ENCODE assay signal across 17 cellular contexts in genomic region chr16:84519855-84520254, GRCh38. TPM values are rescaled to one million over a fixed set of nuclear protein-coding genes. Genes with fewer than 3 reads are reported as not detected.
DNase-seq lines count a peak whose midpoint lies in the region; ATAC-seq and TF ChIP-seq lines count a peak whose summit lies in the region.
"Had no signal": no experiment of that assay in that cellular context is flagged by ENCODE, and none has a peak within 500 bp of the region (broad histone marks: within the 10 kb centered on the region; RNA-seq: fewer than 3 reads in every experiment).

No MANE protein-coding gene starts in this region.

- H3K36me3 ChIP-seq in CD4-positive, CD25-positive, alpha-beta regulatory T cell (ENCODE audit: control insufficient read depth, insufficient read depth, low read length): no peaks in the 10 kb centered on the region
- no peaks in the 10 kb centered on the region for H3K36me3 ChIP-seq in CD4-positive, alpha-beta memory T cell (ENCODE audit: insufficient read depth, low read length)
- H3K36me3 ChIP-seq: esophagus squamous epithelium, spleen, tibial artery had no signal

- TF ChIP-seq CTCF in coronary artery (IDR thresholded peaks at IDR 0.05): no peak

- no peak for TF ChIP-seq POLR2A in GM18505 (IDR thresholded peaks at IDR 0.05; ENCODE audit: borderline replicate concordance, extremely low read depth, insufficient read depth, insufficient read length)

- H3K4me3 ChIP-seq in CD4-positive, CD25-positive, alpha-beta regulatory T cell (ENCODE audit: low read depth, low read length): no peak overlapping the region
- no peak overlapping the region for H3K4me3 ChIP-seq in CD4-positive, alpha-beta memory T cell (ENCODE audit: low read length in 2 of 2)
- no peak overlapping the region for H3K4me3 ChIP-seq in coronary artery
- H3K4me3 ChIP-seq: esophagus squamous epithelium, GM23248, spleen, tibial artery had no signal

- no peak overlapping the region for H3K27ac ChIP-seq in CD4-positive, CD25-positive, alpha-beta regulatory T cell (ENCODE audit: insufficient read depth, low read length, poor library complexity, severe bottlenecking)
- H3K27ac ChIP-seq in CD4-positive, alpha-beta memory T cell (ENCODE audit: low read depth, low read length): no peak overlapping the region
- no peak overlapping the region for H3K27ac ChIP-seq in coronary artery
- H3K27ac ChIP-seq: esophagus squamous epithelium, GM23248, tibial artery had no signal

- H3K36me3 Mint-ChIP-seq in CD4-positive, CD25-positive, alpha-beta regulatory T cell: no peaks in the 10 kb centered on the region
- no peaks in the 10 kb centered on the region for H3K36me3 Mint-ChIP-seq in CD4-positive, alpha-beta memory T cell
- H3K36me3 Mint-ChIP-seq in activated T-helper 2 cell treated with anti-CD3 and anti-CD28 coated beads, Interferon-gamma antibody, Interleukin-2, Interleukin-4, amounts not matched to agents 10 μg/mL and 5 μg/mL and 100 μg/mL, durations not matched to agents 14 hours and 24 hours and 36 hours (ENCODE audit: low read depth): peaks cover 34% of the 10 kb centered on the region
- no peaks in the 10 kb centered on the region for H3K36me3 Mint-ChIP-seq in natural killer cell treated with Interleukin-12 subunit alpha and Interleukin-12 subunit beta and Interleukin-15 and Interleukin-18, amount 100 ng/mL, for 72 hours

- H3K27me3 Mint-ChIP-seq in CD4-positive, CD25-positive, alpha-beta regulatory T cell: no peaks in the 10 kb centered on the region
- H3K27me3 Mint-ChIP-seq in CD4-positive, alpha-beta memory T cell: no peaks in the 10 kb centered on the region
- H3K27me3 Mint-ChIP-seq in activated T-helper 2 cell treated with anti-CD3 and anti-CD28 coated beads, Interferon-gamma antibody, Interleukin-2, Interleukin-4, amounts not matched to agents 10 μg/mL and 5 μg/mL and 100 μg/mL, durations not matched to agents 14 hours and 24 hours and 36 hours (ENCODE audit: low read depth): no peaks in the 10 kb centered on the region
- H3K27me3 Mint-ChIP-seq in natural killer cell treated with Interleukin-12 subunit alpha and Interleukin-12 subunit beta and Interleukin-15 and Interleukin-18, amount 100 ng/mL, for 72 hours: peaks cover 0 to 4% of the 10 kb centered on the region in 2 donors

- H3K27ac Mint-ChIP-seq in CD4-positive, CD25-positive, alpha-beta regulatory T cell: peak overlapping the region in 2 of 3 donors; percentile 71 to 78
- peak overlapping the region in 5 of 7 donors; percentile 13 to 91 (median 82) for H3K27ac Mint-ChIP-seq in CD4-positive, alpha-beta memory T cell
- H3K27ac Mint-ChIP-seq in activated T-helper 2 cell treated with anti-CD3 and anti-CD28 coated beads, Interferon-gamma antibody, Interleukin-2, Interleukin-4, amounts not matched to agents 10 μg/mL and 5 μg/mL and 100 μg/mL, durations not matched to agents 14 hours and 24 hours and 36 hours: peak overlapping the region; percentile 85
- H3K27ac Mint-ChIP-seq in natural killer cell treated with Interleukin-12 subunit alpha and Interleukin-12 subunit beta and Interleukin-15 and Interleukin-18, amount 100 ng/mL, for 72 hours: peak overlapping the region in 1 of 2 donors; percentile 72

- H3K9me3 ChIP-seq in CD4-positive, CD25-positive, alpha-beta regulatory T cell (ENCODE audit: control insufficient read depth in 2 of 2, low read length in 2 of 2): no peaks in the 10 kb centered on the region
- H3K9me3 ChIP-seq in CD4-positive, alpha-beta memory T cell (ENCODE audit: control insufficient read depth in 1 of 2, low read length in 2 of 2): no peaks in the 10 kb centered on the region
- H3K9me3 ChIP-seq: esophagus squamous epithelium, spleen, tibial artery had no signal

- H3K4me1 ChIP-seq in CD4-positive, CD25-positive, alpha-beta regulatory T cell (ENCODE audit: control insufficient read depth, insufficient read depth, low read length, poor library complexity, severe bottlenecking): peaks cover 22% of the 10 kb centered on the region
- H3K4me1 ChIP-seq in CD4-positive, alpha-beta memory T cell (ENCODE audit: insufficient read depth, low read length): peaks cover 51% of the 10 kb centered on the region
- H3K4me1 ChIP-seq: tibial artery had no signal

- POLR2A ChIA-PET in CD4-positive, alpha-beta memory T cell (lab: Charles Lee; ENCODE audit: partially characterized antibody): interaction anchor here (1.0 to 5.1 kb wide), 15 partner anchors 10 to 536 kb away, joined by 3 to 49 read pairs (median 7); partner anchors contain the start of gene KLHL36

- peaks cover 0 to 1% (median 0%) of the 10 kb centered on the region in 7 donors for H3K9me3 Mint-ChIP-seq in CD4-positive, CD25-positive, alpha-beta regulatory T cell
- no peaks in the 10 kb centered on the region for H3K9me3 Mint-ChIP-seq in CD4-positive, alpha-beta memory T cell
- no peaks in the 10 kb centered on the region for H3K9me3 Mint-ChIP-seq in activated T-helper 2 cell treated with anti-CD3 and anti-CD28 coated beads, Interferon-gamma antibody, Interleukin-2, Interleukin-4, amounts not matched to agents 10 μg/mL and 5 μg/mL and 100 μg/mL, durations not matched to agents 14 hours and 24 hours and 36 hours
- no peaks in the 10 kb centered on the region for H3K9me3 Mint-ChIP-seq in natural killer cell treated with Interleukin-12 subunit alpha and Interleukin-12 subunit beta and Interleukin-15 and Interleukin-18, amount 100 ng/mL, for 72 hours

- no peak overlapping the region for H3K4me3 Mint-ChIP-seq in CD4-positive, CD25-positive, alpha-beta regulatory T cell
- H3K4me3 Mint-ChIP-seq in CD4-positive, alpha-beta memory T cell: peak overlapping the region in 4 of 8 donors; percentile 30 to 42 (median 41)
- no peak overlapping the region for H3K4me3 Mint-ChIP-seq in activated T-helper 2 cell treated with anti-CD3 and anti-CD28 coated beads, Interferon-gamma antibody, Interleukin-2, Interleukin-4, amounts not matched to agents 10 μg/mL and 5 μg/mL and 100 μg/mL, durations not matched to agents 14 hours and 24 hours and 36 hours (ENCODE audit: low read depth)
- peak overlapping the region; percentile 15 for H3K4me3 Mint-ChIP-seq in natural killer cell treated with Interleukin-12 subunit alpha and Interleukin-12 subunit beta and Interleukin-15 and Interleukin-18, amount 100 ng/mL, for 72 hours

- ATAC-seq in CD4-positive, CD25-positive, alpha-beta regulatory T cell (ENCODE audit: low read depth in 2 of 2): no peak
- ATAC-seq in natural killer cell treated with Interleukin-12 subunit alpha and Interleukin-12 subunit beta and Interleukin-15 and Interleukin-18, amount 100 ng/mL, for 72 hours: no peak
- no peak for ATAC-seq in GM18505 (IDR thresholded peaks at IDR 0.05; ENCODE audit: unreplicated experiment)

- CTCF ChIA-PET in CD4-positive, alpha-beta memory T cell (lab: Charles Lee; ENCODE audit: partially characterized antibody): interaction anchor here (1.0 to 8.0 kb wide), 11 partner anchors 8 to 220 kb away, joined by 3 to 61 read pairs (median 5); partner anchors contain the start of gene MEAK7

- intact Hi-C loops in CD4-positive, alpha-beta memory T cell (cut with micrococcal nuclease): no loop called here
- intact Hi-C loops in activated T-helper 2 cell treated with anti-CD3 and anti-CD28 coated beads, Interferon-gamma antibody, Interleukin-2, Interleukin-4, amounts not matched to agents 10 μg/mL and 5 μg/mL and 100 μg/mL, durations not matched to agents 14 hours and 24 hours and 36 hours (cut with micrococcal nuclease): no loop called here

- peaks cover 8 to 50% (median 23%) of the 10 kb centered on the region in 4 donors for H3K4me1 Mint-ChIP-seq in CD4-positive, CD25-positive, alpha-beta regulatory T cell
- peaks cover 33 to 57% (median 44%) of the 10 kb centered on the region in 4 donors for H3K4me1 Mint-ChIP-seq in CD4-positive, alpha-beta memory T cell
- H3K4me1 Mint-ChIP-seq in activated T-helper 2 cell treated with anti-CD3 and anti-CD28 coated beads, Interferon-gamma antibody, Interleukin-2, Interleukin-4, amounts not matched to agents 10 μg/mL and 5 μg/mL and 100 μg/mL, durations not matched to agents 14 hours and 24 hours and 36 hours (ENCODE audit: low read depth): peaks cover 54% of the 10 kb centered on the region
- peaks cover 19 to 22% of the 10 kb centered on the region in 2 donors for H3K4me1 Mint-ChIP-seq in natural killer cell treated with Interleukin-12 subunit alpha and Interleukin-12 subunit beta and Interleukin-15 and Interleukin-18, amount 100 ng/mL, for 72 hours (ENCODE audit: low read depth in 2 of 2)

- H3K27me3 ChIP-seq in CD4-positive, CD25-positive, alpha-beta regulatory T cell (ENCODE audit: control insufficient read depth, insufficient read depth, low read length): no peaks in the 10 kb centered on the region
- H3K27me3 ChIP-seq in CD4-positive, alpha-beta memory T cell (ENCODE audit: insufficient read depth, low read length): no peaks in the 10 kb centered on the region
- H3K27me3 ChIP-seq: esophagus squamous epithelium, spleen, tibial artery had no signal

- DNase-seq in CD4-positive, CD25-positive, alpha-beta regulatory T cell: no peak
- no peak for DNase-seq in CD4-positive, alpha-beta memory T cell
- DNase-seq in activated T-helper 2 cell treated with anti-CD3 and anti-CD28 coated beads, Interferon-gamma antibody, Interleukin-2, Interleukin-4, amounts not matched to agents 10 μg/mL and 5 μg/mL and 100 μg/mL, durations not matched to agents 14 hours and 24 hours and 36 hours (ENCODE audit: low spot score): no peak
- DNase-seq in natural killer cell treated with Interleukin-12 subunit alpha and Interleukin-12 subunit beta and Interleukin-15 and Interleukin-18, amount 100 ng/mL, for 72 hours (ENCODE audit: low spot score): no peak
- no peak for DNase-seq in HT-29 (ENCODE audit: low spot score)
- DNase-seq in coronary artery (ENCODE audit: low spot score): no peak
- DNase-seq: Calu3; effector memory CD4-positive, alpha-beta T cell; EL; esophagus squamous epithelium; GM23248; Karpas-422; left colon; midbrain; tibial artery had no signal

RNA-seq across cellular contexts. Expression of gene MEAK7, which starts 15.4 kb away (rescaled TPM):
- 11.9 TPM for total RNA-seq in CD4-positive, CD25-positive, alpha-beta regulatory T cell
- polyA plus RNA-seq in CD4-positive, CD25-positive, alpha-beta regulatory T cell: 1 to 10 TPM; 5.8 to 9.1 (median 7.5) TPM
- 10 to 100 TPM; 13.6 to 16.8 TPM for total RNA-seq in CD4-positive, alpha-beta memory T cell
- polyA plus RNA-seq in CD4-positive, alpha-beta memory T cell: 1 to 10 TPM; 3.3 to 8.6 TPM
- total RNA-seq in activated T-helper 2 cell treated with anti-CD3 and anti-CD28 coated beads, Interferon-gamma antibody, Interleukin-2, Interleukin-4, amounts not matched to agents 10 μg/mL and 5 μg/mL and 100 μg/mL, durations not matched to agents 14 hours and 24 hours and 36 hours: 15.4 and 19.4 TPM in 2 replicates
- total RNA-seq in natural killer cell treated with Interleukin-12 subunit alpha and Interleukin-12 subunit beta and Interleukin-15 and Interleukin-18, amount 100 ng/mL, for 72 hours: 10 to 100 TPM in 1 of 2 donors, 1 to 10 TPM in 1; 9.4 to 10.0 TPM
- 7.4 and 11.3 TPM in 2 replicates for total RNA-seq in HT-29 (2014; rRNA removed; shearing (Covaris generic))
